In the genomic region with DNA sequence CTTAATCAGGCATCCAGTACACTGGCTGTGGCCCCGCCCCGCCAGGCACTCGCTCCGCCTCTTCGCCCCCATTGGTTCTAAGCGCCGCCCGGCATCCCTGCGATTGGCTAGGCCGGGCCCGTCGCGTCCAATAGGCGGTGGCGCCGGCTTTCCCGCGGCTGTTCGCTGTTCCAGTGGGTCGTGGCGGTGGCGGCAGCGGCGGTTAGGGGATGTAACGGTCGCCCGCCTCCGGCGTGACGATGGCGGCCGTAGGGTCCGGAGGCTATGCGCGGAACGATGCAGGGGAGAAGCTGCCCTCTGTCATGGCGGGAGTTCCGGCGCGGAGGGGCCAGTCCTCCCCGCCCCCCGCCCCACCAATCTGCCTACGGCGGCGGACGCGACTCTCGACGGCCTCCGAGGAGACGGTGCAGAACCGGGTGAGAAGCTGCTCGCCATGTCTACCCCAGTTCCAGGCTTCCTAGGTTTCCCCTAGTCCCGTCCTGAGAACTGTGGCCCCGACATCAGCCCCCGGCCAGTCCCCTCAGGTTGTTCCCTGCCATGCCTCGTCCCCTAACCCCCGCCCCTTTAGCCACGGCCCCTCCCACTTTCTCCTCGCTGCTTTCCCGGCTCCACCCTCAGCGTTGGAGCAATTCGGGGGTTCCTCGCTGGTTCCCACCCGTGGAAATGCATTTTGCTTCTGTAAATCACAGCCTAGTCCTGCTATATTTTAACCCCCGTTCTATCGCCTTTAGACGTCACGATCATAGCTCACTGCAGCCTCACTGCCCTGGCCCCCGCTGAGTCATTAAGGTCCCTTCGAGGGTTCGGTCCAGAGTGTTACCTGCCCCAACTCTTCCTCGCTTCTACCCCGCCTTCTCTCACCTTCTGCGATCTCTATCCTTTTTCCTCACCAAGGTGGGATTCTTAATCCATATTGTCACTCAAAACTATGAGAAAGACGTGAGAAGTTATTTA, we compare ENCODE assay signal across 1 cellular context.
TF ChIP-seq lines count a peak whose summit lies in the region.

A gene (plus strand): TSS at position 165 of the 954 bp plus-strand sequence. CDS start 75 bp downstream, at position 240.

TF ChIP-seq in K562, 482 proteins besides CTCF, POLR2A, EP300 and RAD21 (continued from another document and continues in another):
- TF ChIP-seq, protein P1, sequence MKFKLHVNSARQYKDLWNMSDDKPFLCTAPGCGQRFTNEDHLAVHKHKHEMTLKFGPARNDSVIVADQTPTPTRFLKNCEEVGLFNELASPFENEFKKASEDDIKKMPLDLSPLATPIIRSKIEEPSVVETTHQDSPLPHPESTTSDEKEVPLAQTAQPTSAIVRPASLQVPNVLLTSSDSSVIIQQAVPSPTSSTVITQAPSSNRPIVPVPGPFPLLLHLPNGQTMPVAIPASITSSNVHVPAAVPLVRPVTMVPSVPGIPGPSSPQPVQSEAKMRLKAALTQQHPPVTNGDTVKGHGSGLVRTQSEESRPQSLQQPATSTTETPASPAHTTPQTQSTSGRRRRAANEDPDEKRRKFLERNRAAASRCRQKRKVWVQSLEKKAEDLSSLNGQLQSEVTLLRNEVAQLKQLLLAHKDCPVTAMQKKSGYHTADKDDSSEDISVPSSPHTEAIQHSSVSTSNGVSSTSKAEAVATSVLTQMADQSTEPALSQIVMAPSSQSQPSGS (CRISPR knock-in tag; IDR thresholded peaks at IDR 0.05) = no peak
- TF ChIP-seq ZNF778 (CRISPR knock-in tag; IDR thresholded peaks at IDR 0.05) (no peak), DPF2 (IDR thresholded peaks at IDR 0.05) (no peak), SOX6 (IDR thresholded peaks at IDR 0.05) (no peak), NELFE (IDR thresholded peaks at IDR 0.05; ENCODE audit: insufficient read depth, insufficient read length) (no peak), LCOR (CRISPR knock-in tag; IDR thresholded peaks at IDR 0.05) (no peak), CSDE1 (IDR thresholded peaks at IDR 0.05) (no peak), HNRNPUL1 (IDR thresholded peaks at IDR 0.05; ENCODE audit: low read length) (no peak), ZNF696 (CRISPR knock-in tag; conservative IDR thresholded peaks at IDR 0.05) (no peak), XRCC5 (IDR thresholded peaks at IDR 0.05; ENCODE audit: low read depth, low read length) (0 out of 2 replicates have a peak, but pooled peaks have one; percentile 9), FOXJ3 (CRISPR knock-in tag; IDR thresholded peaks at IDR 0.05) (no peak), TSC22D4 (tag; IDR thresholded peaks at IDR 0.05) (no peak), CBX2 (IDR thresholded peaks at IDR 0.05; ENCODE audit: insufficient read depth, low read length, poor library complexity, severe bottlenecking) (no peak), ARID1B (IDR thresholded peaks at IDR 0.05) (no peak), MAFG (tag; conservative IDR thresholded peaks at IDR 0.05) (no peak), KAT2B (IDR thresholded peaks at IDR 0.05; ENCODE audit: low read depth, low read length) (no peak), TAF15 (IDR thresholded peaks at IDR 0.05; ENCODE audit: low read depth, low read length) (no peak), MYC (IDR thresholded peaks at IDR 0.05; ENCODE audit: low read depth, low read length) (no peak; the same call in 1 of the 2 replicates), MYC (CRISPR knock-in tag; IDR thresholded peaks at IDR 0.05; ENCODE audit: borderline replicate concordance, low read depth) (no peak), PCBP2 (IDR thresholded peaks at IDR 0.05; ENCODE audit: low read depth, low read length, poor library complexity, severe bottlenecking) (no peak), HNRNPH1 (optimal IDR thresholded peaks at IDR 0.05; ENCODE audit: low read depth, low read length) (no peak), ZNF311 (CRISPR knock-in tag; IDR thresholded peaks at IDR 0.05) (no peak), SNRNP70 (optimal IDR thresholded peaks at IDR 0.05; ENCODE audit: low read depth, low read length) (no peak), RCOR1 (IDR thresholded peaks at IDR 0.05; ENCODE audit: borderline replicate concordance in 1 of 2, low read depth in 2 of 2, low read length in 2 of 2) (no peak; a peak in 1 of 4 replicates), HOXB6 (CRISPR knock-in tag; IDR thresholded peaks at IDR 0.05; ENCODE audit: borderline replicate concordance) (no peak), JUND (IDR thresholded peaks at IDR 0.05; ENCODE audit: borderline replicate concordance, low read depth, low read length) (no peak), JUND (tag; IDR thresholded peaks at IDR 0.05; ENCODE audit: borderline replicate concordance, low read depth, low read length) (no peak), JUNB (CRISPR knock-in tag; conservative IDR thresholded peaks at IDR 0.05) (no peak), TAF7 (tag; IDR thresholded peaks at IDR 0.05) (0 out of 2 replicates have a peak, but pooled peaks have one; percentile 17), SMARCE1 (IDR thresholded peaks at IDR 0.05) (no peak), C11orf30 (IDR thresholded peaks at IDR 0.05; ENCODE audit: low read depth) (no peak; the same call in 1 of the 2 replicates), DMBX1 (CRISPR knock-in tag; IDR thresholded peaks at IDR 0.05; ENCODE audit: borderline replicate concordance) (no peak), SMARCA4 (IDR thresholded peaks at IDR 0.05) (no peak), ZNF347 (CRISPR knock-in tag; IDR thresholded peaks at IDR 0.05; ENCODE audit: low read depth) (no peak), FOXA3 (CRISPR knock-in tag; conservative IDR thresholded peaks at IDR 0.05 in 1 of 2, IDR thresholded peaks at IDR 0.05 in 1 of 2) (0 out of 4 replicates have a peak, but pooled peaks of 1 of the 2 experiments have one; percentile 7)
- TF ChIP-seq, protein P2, sequence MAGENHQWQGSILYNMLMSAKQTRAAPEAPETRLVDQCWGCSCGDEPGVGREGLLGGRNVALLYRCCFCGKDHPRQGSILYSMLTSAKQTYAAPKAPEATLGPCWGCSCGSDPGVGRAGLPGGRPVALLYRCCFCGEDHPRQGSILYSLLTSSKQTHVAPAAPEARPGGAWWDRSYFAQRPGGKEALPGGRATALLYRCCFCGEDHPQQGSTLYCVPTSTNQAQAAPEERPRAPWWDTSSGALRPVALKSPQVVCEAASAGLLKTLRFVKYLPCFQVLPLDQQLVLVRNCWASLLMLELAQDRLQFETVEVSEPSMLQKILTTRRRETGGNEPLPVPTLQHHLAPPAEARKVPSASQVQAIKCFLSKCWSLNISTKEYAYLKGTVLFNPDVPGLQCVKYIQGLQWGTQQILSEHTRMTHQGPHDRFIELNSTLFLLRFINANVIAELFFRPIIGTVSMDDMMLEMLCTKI (IDR thresholded peaks at IDR 0.05; ENCODE audit: partially characterized antibody) = no peak
- TF ChIP-seq, protein P3, sequence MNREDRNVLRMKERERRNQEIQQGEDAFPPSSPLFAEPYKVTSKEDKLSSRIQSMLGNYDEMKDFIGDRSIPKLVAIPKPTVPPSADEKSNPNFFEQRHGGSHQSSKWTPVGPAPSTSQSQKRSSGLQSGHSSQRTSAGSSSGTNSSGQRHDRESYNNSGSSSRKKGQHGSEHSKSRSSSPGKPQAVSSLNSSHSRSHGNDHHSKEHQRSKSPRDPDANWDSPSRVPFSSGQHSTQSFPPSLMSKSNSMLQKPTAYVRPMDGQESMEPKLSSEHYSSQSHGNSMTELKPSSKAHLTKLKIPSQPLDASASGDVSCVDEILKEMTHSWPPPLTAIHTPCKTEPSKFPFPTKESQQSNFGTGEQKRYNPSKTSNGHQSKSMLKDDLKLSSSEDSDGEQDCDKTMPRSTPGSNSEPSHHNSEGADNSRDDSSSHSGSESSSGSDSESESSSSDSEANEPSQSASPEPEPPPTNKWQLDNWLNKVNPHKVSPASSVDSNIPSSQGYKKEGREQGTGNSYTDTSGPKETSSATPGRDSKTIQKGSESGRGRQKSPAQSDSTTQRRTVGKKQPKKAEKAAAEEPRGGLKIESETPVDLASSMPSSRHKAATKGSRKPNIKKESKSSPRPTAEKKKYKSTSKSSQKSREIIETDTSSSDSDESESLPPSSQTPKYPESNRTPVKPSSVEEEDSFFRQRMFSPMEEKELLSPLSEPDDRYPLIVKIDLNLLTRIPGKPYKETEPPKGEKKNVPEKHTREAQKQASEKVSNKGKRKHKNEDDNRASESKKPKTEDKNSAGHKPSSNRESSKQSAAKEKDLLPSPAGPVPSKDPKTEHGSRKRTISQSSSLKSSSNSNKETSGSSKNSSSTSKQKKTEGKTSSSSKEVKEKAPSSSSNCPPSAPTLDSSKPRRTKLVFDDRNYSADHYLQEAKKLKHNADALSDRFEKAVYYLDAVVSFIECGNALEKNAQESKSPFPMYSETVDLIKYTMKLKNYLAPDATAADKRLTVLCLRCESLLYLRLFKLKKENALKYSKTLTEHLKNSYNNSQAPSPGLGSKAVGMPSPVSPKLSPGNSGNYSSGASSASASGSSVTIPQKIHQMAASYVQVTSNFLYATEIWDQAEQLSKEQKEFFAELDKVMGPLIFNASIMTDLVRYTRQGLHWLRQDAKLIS (CRISPR knock-in tag; IDR thresholded peaks at IDR 0.05) = no peak
- TF ChIP-seq, protein P4, sequence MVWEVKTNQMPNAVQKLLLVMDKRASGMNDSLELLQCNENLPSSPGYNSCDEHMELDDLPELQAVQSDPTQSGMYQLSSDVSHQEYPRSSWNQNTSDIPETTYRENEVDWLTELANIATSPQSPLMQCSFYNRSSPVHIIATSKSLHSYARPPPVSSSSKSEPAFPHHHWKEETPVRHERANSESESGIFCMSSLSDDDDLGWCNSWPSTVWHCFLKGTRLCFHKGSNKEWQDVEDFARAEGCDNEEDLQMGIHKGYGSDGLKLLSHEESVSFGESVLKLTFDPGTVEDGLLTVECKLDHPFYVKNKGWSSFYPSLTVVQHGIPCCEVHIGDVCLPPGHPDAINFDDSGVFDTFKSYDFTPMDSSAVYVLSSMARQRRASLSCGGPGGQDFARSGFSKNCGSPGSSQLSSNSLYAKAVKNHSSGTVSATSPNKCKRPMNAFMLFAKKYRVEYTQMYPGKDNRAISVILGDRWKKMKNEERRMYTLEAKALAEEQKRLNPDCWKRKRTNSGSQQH (CRISPR knock-in tag; IDR thresholded peaks at IDR 0.05) = no peak
- TF ChIP-seq, protein P5, sequence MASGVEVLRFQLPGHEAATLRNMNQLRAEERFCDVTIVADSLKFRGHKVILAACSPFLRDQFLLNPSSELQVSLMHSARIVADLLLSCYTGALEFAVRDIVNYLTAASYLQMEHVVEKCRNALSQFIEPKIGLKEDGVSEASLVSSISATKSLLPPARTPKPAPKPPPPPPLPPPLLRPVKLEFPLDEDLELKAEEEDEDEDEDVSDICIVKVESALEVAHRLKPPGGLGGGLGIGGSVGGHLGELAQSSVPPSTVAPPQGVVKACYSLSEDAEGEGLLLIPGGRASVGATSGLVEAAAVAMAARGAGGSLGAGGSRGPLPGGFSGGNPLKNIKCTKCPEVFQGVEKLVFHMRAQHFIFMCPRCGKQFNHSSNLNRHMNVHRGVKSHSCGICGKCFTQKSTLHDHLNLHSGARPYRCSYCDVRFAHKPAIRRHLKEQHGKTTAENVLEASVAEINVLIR (CRISPR knock-in tag; IDR thresholded peaks at IDR 0.05) = no peak; the same call in 1 of the 2 replicates
- TF ChIP-seq, protein P6, sequence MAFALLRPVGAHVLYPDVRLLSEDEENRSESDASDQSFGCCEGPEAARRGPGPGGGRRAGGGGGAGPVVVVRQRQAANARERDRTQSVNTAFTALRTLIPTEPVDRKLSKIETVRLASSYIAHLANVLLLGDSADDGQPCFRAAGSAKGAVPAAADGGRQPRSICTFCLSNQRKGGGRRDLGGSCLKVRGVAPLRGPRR (CRISPR knock-in tag; IDR thresholded peaks at IDR 0.05) = no peak
- TF ChIP-seq, protein P7, sequence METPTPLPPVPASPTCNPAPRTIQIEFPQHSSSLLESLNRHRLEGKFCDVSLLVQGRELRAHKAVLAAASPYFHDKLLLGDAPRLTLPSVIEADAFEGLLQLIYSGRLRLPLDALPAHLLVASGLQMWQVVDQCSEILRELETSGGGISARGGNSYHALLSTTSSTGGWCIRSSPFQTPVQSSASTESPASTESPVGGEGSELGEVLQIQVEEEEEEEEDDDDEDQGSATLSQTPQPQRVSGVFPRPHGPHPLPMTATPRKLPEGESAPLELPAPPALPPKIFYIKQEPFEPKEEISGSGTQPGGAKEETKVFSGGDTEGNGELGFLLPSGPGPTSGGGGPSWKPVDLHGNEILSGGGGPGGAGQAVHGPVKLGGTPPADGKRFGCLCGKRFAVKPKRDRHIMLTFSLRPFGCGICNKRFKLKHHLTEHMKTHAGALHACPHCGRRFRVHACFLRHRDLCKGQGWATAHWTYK (CRISPR knock-in tag; IDR thresholded peaks at IDR 0.05) = no peak
- TF ChIP-seq, protein P8, sequence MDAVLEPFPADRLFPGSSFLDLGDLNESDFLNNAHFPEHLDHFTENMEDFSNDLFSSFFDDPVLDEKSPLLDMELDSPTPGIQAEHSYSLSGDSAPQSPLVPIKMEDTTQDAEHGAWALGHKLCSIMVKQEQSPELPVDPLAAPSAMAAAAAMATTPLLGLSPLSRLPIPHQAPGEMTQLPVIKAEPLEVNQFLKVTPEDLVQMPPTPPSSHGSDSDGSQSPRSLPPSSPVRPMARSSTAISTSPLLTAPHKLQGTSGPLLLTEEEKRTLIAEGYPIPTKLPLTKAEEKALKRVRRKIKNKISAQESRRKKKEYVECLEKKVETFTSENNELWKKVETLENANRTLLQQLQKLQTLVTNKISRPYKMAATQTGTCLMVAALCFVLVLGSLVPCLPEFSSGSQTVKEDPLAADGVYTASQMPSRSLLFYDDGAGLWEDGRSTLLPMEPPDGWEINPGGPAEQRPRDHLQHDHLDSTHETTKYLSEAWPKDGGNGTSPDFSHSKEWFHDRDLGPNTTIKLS (IDR thresholded peaks at IDR 0.05; ENCODE audit: borderline replicate concordance, low read depth) = peak; percentile 14; the same call in 1 of the 2 replicates
- TF ChIP-seq, protein P9, sequence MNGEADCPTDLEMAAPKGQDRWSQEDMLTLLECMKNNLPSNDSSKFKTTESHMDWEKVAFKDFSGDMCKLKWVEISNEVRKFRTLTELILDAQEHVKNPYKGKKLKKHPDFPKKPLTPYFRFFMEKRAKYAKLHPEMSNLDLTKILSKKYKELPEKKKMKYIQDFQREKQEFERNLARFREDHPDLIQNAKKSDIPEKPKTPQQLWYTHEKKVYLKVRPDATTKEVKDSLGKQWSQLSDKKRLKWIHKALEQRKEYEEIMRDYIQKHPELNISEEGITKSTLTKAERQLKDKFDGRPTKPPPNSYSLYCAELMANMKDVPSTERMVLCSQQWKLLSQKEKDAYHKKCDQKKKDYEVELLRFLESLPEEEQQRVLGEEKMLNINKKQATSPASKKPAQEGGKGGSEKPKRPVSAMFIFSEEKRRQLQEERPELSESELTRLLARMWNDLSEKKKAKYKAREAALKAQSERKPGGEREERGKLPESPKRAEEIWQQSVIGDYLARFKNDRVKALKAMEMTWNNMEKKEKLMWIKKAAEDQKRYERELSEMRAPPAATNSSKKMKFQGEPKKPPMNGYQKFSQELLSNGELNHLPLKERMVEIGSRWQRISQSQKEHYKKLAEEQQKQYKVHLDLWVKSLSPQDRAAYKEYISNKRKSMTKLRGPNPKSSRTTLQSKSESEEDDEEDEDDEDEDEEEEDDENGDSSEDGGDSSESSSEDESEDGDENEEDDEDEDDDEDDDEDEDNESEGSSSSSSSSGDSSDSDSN (IDR thresholded peaks at IDR 0.05; ENCODE audit: borderline replicate concordance in 1 of 2, low read depth in 2 of 2, low read length in 2 of 2) = no peak
- TF ChIP-seq, protein P10, sequence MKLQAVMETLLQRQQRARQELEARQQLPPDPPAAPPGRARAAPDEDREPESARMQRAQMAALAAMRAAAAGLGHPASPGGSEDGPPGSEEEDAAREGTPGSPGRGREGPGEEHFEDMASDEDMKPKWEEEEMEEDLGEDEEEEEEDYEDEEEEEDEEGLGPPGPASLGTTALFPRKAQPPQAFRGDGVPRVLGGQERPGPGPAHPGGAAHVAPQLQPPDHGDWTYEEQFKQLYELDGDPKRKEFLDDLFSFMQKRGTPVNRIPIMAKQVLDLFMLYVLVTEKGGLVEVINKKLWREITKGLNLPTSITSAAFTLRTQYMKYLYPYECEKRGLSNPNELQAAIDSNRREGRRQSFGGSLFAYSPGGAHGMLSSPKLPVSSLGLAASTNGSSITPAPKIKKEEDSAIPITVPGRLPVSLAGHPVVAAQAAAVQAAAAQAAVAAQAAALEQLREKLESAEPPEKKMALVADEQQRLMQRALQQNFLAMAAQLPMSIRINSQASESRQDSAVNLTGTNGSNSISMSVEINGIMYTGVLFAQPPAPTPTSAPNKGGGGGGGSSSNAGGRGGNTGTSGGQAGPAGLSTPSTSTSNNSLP (IDR thresholded peaks at IDR 0.05; ENCODE audit: borderline replicate concordance, low read depth, low read length) = no peak
